7 cellular contexts compared by ENCODE assay signal in the genomic region with DNA sequence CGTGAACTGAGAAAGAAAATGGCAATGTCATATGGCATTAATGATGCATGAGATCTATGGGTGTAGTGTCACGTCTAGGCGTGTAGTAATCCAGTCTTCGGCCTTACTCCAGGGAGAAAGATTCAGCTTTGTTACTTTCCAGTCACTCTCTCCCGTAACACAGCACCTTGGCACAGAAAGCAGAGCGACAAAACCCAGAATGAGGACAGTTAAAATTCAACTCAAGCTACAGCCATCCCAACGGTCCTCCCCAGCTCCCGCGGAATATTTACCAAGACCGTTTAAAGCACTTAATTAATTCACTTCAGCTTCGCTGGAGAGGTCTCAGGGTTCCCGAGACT.
A peak's percentile ranks its signal among the peaks of the same experiment; 100 is the strongest.
DNase-seq lines count a peak whose midpoint lies in the region; ATAC-seq and FAIRE-seq lines count a peak whose summit lies in the region.

No MANE protein-coding gene starts in this region.

- peak overlapping the region; percentile 56 to 58 for H3K4me3 Mint-ChIP-seq in stimulated activated naive CD8-positive, alpha-beta T cell treated with anti-CD3 and anti-CD28 coated beads, Interleukin-15, amount 100 ng/mL, for 72 hours

- no peak for ATAC-seq in stimulated activated naive CD8-positive, alpha-beta T cell treated with anti-CD3 and anti-CD28 coated beads, Interleukin-15, amount 100 ng/mL, for 72 hours
- no peak for ATAC-seq in HG03571 (IDR thresholded peaks at IDR 0.05; ENCODE audit: unreplicated experiment)

- H3K9me3 Mint-ChIP-seq in stimulated activated naive CD8-positive, alpha-beta T cell treated with anti-CD3 and anti-CD28 coated beads, Interleukin-15, amount 100 ng/mL, for 72 hours: no peaks in the 10 kb centered on the region

- FAIRE-seq in HTR-8/SVneo (lab: Jason Lieb, UNC): peak; percentile 72

- H3K27me3 Mint-ChIP-seq in stimulated activated naive CD8-positive, alpha-beta T cell treated with anti-CD3 and anti-CD28 coated beads, Interleukin-15, amount 100 ng/mL, for 72 hours: peaks cover 49% of the 10 kb centered on the region

- no peak for DNase-seq in HTR-8/SVneo (ENCODE audit: insufficient read length, low spot score)
- DNase-seq in amniotic epithelial cell (ENCODE audit: low read depth): peak; percentile 32
- peak; percentile 60 for DNase-seq in inferior parietal cortex (ENCODE audit: extremely low spot score)
- DNase-seq in stimulated activated naive CD8-positive, alpha-beta T cell treated with anti-CD3 and anti-CD28 coated beads, Interleukin-15, amount 100 ng/mL, for 72 hours: no peak
- DNase-seq in effector CD4-positive, alpha-beta T cell: no peak
- DNase-seq in NCI-H1436 treated with DMSO at 0.1 percent for 48 hours (lab: John Stamatoyannopoulos, UW): no peak

- peaks cover 45% of the 10 kb centered on the region for H3K4me1 Mint-ChIP-seq in stimulated activated naive CD8-positive, alpha-beta T cell treated with anti-CD3 and anti-CD28 coated beads, Interleukin-15, amount 100 ng/mL, for 72 hours

- no peak overlapping the region for H3K27ac Mint-ChIP-seq in stimulated activated naive CD8-positive, alpha-beta T cell treated with anti-CD3 and anti-CD28 coated beads, Interleukin-15, amount 100 ng/mL, for 72 hours

Comparison
In these comparisons a context has a peak if more than half of its experiments do, and no peak if none do; other contexts are left out.
1. DNase-seq: peak in amniotic epithelial cell (single experiment) and inferior parietal cortex (single experiment); none in HTR-8/SVneo (single experiment), stimulated activated naive CD8-positive, alpha-beta T cell treated with anti-CD3 and anti-CD28 coated beads, Interleukin-15, amount 100 ng/mL, for 72 hours (0 of 2), effector CD4-positive, alpha-beta T cell (single experiment) and NCI-H1436 treated with DMSO at 0.1 percent for 48 hours (single experiment).